ENCODE assay signal across 23 cellular contexts in the genomic region with DNA sequence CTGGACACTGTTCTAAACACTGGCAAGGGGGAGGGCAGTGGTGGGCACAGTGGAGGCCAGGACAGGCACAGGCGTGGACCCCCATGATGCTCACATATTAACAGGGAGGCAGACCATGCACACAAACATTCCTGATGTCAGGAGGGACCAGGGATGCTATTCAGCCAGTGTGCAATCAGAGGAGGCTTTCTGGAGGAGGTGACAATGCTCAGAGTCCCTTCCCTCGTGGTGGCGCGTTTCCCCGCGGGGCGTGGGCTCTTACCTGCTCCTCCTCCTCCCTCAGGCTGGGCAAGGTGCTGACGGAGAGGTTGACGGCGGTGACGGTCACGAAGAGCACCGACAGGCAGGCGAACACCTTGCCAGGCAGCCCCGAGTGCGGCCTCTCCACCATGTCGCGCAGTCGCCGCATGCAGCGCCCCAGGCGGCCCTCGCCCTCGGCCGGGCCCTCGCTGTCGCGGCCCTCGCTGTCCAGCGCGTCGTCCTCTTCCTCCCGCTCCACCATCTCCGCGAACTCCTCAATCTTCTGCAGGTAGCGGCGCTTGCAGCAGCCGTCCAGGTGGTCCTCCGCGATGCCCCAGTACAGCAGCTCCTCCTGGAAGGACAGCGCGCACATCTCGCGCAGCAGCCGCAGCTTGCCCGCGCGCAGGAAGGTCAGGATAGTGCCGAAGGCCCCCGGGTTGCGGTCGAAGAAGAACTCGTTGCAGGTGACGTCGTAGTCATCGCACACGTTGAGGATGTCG. TPM values are rescaled to one million over a fixed set of nuclear protein-coding genes. Genes with fewer than 3 reads are reported as not detected.
"Had no signal": no experiment of that assay in that cellular context is flagged by ENCODE, and none has a peak within 500 bp of the region (broad histone marks: within the 10 kb centered on the region; RNA-seq: fewer than 3 reads in every experiment).

No MANE protein-coding gene starts in this region.

- H3K4me2 ChIP-seq: neural progenitor cell, smooth muscle cell had no signal

- H3K27ac ChIP-seq: left lung, neural progenitor cell, ovary, right atrium auricular region, right lobe of liver, suprapubic skin, thoracic aorta, tibial artery, uterus had no signal

- DNase-seq: hippocampal formation; left lung; mesendoderm; naive B cell; natural killer cell; nephron progenitor cell; ovary; right lobe of liver; stimulated activated CD4-positive, alpha-beta T cell treated with anti-CD3 and anti-CD28 coated beads, Interleukin-12 subunit alpha, Interleukin-12 subunit beta, amount 100 ng/mL, for 4 hours; stimulated activated CD4-positive, alpha-beta T cell treated with anti-CD3 and anti-CD28 coated beads, Interleukin-15, amount 100 ng/mL, for 24 hours; stimulated activated CD4-positive, alpha-beta T cell treated with anti-CD3 and anti-CD28 coated beads, Interleukin-2, amount 100 ng/mL, for 24 hours; stimulated activated CD4-positive, alpha-beta T cell treated with anti-CD3 and anti-CD28 coated beads, Interleukin-4, amount 100 ng/mL, for 1 hour; stimulated activated naive CD4-positive, alpha-beta T cell; tibial artery; trophoblast cell; uterus had no signal

- H3K4me1 ChIP-seq: left lung, right atrium auricular region, right lobe of liver, suprapubic skin, tibial artery, uterus had no signal

- H3K36me3 ChIP-seq: left lung, neural progenitor cell, ovary, right atrium auricular region, right lobe of liver, suprapubic skin, thoracic aorta, tibial artery, uterus had no signal

- FAIRE-seq: keratinocyte had no signal

- H3K27me3 ChIP-seq: neural progenitor cell, ovary, right atrium auricular region, right lobe of liver, uterus had no signal

- H3K9me3 ChIP-seq: left lung, ovary, right atrium auricular region, right lobe of liver, suprapubic skin, thoracic aorta, tibial artery, uterus had no signal

- ATAC-seq: left lung, natural killer cell had no signal

- H2AFZ ChIP-seq: neural progenitor cell had no signal

- H3K4me3 ChIP-seq: left lung, lung, neural progenitor cell, ovary, right atrium auricular region, right lobe of liver, smooth muscle cell, suprapubic skin, thoracic aorta, tibial artery, uterus had no signal

- H3K9ac ChIP-seq: neural progenitor cell had no signal

RNA-seq across cellular contexts. Expression of a gene that starts 13.4 kb away (rescaled TPM):
- total RNA-seq: natural killer cell had no signal
